ENCODE assay signal across 8 cellular contexts in genomic region chr5:74673011-74673790, GRCh38. TPM values are rescaled to one million over a fixed set of nuclear protein-coding genes. Genes with fewer than 3 reads are reported as not detected.
DNase-seq lines count a peak whose midpoint lies in the region; ATAC-seq and TF ChIP-seq lines count a peak whose summit lies in the region.

No MANE protein-coding gene starts in this region.

- peak overlapping the region; percentile 60 for H3K4me3 ChIP-seq in coronary artery

- TF ChIP-seq CTCF in coronary artery (IDR thresholded peaks at IDR 0.05): peak; percentile 36
- no peak for TF ChIP-seq CTCF in mesothelial cell of epicardium (IDR thresholded peaks at IDR 0.05; ENCODE audit: unreplicated experiment)

- no peak overlapping the region for H3K27ac Mint-ChIP-seq in mesothelial cell of epicardium

- ATAC-seq in GM21529 (IDR thresholded peaks at IDR 0.05; ENCODE audit: unreplicated experiment): no peak
- no peak for ATAC-seq in GM19395 (IDR thresholded peaks at IDR 0.05; ENCODE audit: unreplicated experiment)

- peaks cover 20% of the 10 kb centered on the region for H3K4me1 Mint-ChIP-seq in mesothelial cell of epicardium

- H3K27me3 Mint-ChIP-seq in mesothelial cell of epicardium (ENCODE audit: low read depth): no peaks in the 10 kb centered on the region

- H3K27ac ChIP-seq in coronary artery: peak overlapping the region; percentile 40 to 62

- no peaks in the 10 kb centered on the region for H3K36me3 Mint-ChIP-seq in mesothelial cell of epicardium

- no peaks in the 10 kb centered on the region for H3K9me3 Mint-ChIP-seq in mesothelial cell of epicardium

- H3K4me3 Mint-ChIP-seq in mesothelial cell of epicardium: peak overlapping the region; percentile 44

- DNase-seq in NCI-H2227 (lab: John Stamatoyannopoulos, UW; ENCODE audit: unreplicated experiment) (peak; percentile 15), NCI-H2227 treated with DMSO at 0.1 percent for 48 hours (lab: John Stamatoyannopoulos, UW) (no peak), NCI-H774 (lab: John Stamatoyannopoulos, UW) (peak; percentile 19), coronary artery (ENCODE audit: low spot score) (no peak), mesothelial cell of epicardium (ENCODE audit: low spot score in 2 of 2, unreplicated experiment in 2 of 2) (no peak), KG1 (lab: John Stamatoyannopoulos, UW) (no peak)

RNA-seq across cellular contexts. Expression of gene HEXB, which starts 11.8 kb away (rescaled TPM):
- 57.5 to 62.5 TPM (median 58.3 TPM) in 3 replicates for total RNA-seq in mesothelial cell of epicardium

RNA-seq across cellular contexts. Expression of gene ENC1, which starts 32.7 kb away (rescaled TPM):
- total RNA-seq in mesothelial cell of epicardium: 123 to 129 TPM (median 125 TPM) in 3 replicates

Comparison
In these comparisons a context has a peak if more than half of its experiments do, and no peak if none do; other contexts are left out.
1. DNase-seq: peak in NCI-H2227 (single experiment) and NCI-H774 (single experiment); none in NCI-H2227 treated with DMSO at 0.1 percent for 48 hours (single experiment), coronary artery (single experiment), mesothelial cell of epicardium (0 of 2) and KG1 (single experiment).